ENCODE assay signal across 17 cellular contexts in the genomic region with DNA sequence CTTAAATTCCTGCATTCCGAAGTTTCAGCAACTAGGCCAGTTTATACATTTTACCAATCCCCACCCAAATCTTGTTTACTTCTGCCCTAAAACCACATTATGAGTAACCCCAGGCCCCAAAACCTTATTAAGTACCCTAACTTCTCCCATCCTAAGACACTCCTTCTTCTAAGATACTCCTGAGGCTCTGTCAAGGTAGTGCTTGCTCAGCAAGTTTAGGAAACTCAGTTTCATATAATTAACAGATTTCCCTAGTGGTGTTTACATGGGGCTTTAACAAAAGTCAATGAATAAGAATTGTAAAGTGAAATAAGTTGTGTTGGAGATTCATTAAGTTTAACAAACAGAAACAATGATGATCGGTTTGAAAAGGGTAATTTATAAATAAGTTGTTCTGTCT.
DNase-seq lines count a peak whose midpoint lies in the region; ATAC-seq, FAIRE-seq and TF ChIP-seq lines count a peak whose summit lies in the region.
"Had no signal": no experiment of that assay in that cellular context is flagged by ENCODE, and none has a peak within 500 bp of the region (broad histone marks: within the 10 kb centered on the region; RNA-seq: fewer than 3 reads in every experiment).

No MANE protein-coding gene starts in this region.

- no peak for DNase-seq in A549 (ENCODE audit: low read depth in 1 of 2, low spot score in 1 of 2)
- DNase-seq in CD4-positive, alpha-beta memory T cell: no peak
- DNase-seq in RPMI8226: peak; percentile 56
- DNase-seq in foreskin keratinocyte: no peak
- no peak for DNase-seq in islet precursor cell
- DNase-seq in GDM1 (lab: John Stamatoyannopoulos, UW): no peak
- no peak for DNase-seq in cardiac septum (ENCODE audit: low spot score)
- DNase-seq: ACHN, EL, GM23248, NCI-H1092, NCI-H1694, NCI-H2107, NCI-H226, NCI-H526 had no signal

- H3K36me3 Mint-ChIP-seq in CD4-positive, alpha-beta memory T cell: peaks cover 0 to 3% of the 10 kb centered on the region in 2 donors

- TF ChIP-seq CTCF in A549 (IDR thresholded peaks at IDR 0.05) (no peak), foreskin keratinocyte (conservative IDR thresholded peaks at IDR 0.05) (no peak)

- H3K4me3 Mint-ChIP-seq in CD4-positive, alpha-beta memory T cell: peak overlapping the region in 5 of 8 donors; percentile 2 to 33 (median 23)

- no peaks in the 10 kb centered on the region for H3K9me3 Mint-ChIP-seq in CD4-positive, alpha-beta memory T cell

- no peaks in the 10 kb centered on the region for H3K27me3 ChIP-seq in CD4-positive, alpha-beta memory T cell (ENCODE audit: insufficient read depth, low read length)
- no peaks in the 10 kb centered on the region for H3K27me3 ChIP-seq in foreskin keratinocyte

- no peak overlapping the region for H3K4me2 ChIP-seq in A549

- H3K36me3 ChIP-seq in CD4-positive, alpha-beta memory T cell (ENCODE audit: insufficient read depth, low read length): no peaks in the 10 kb centered on the region

- H3K27ac Mint-ChIP-seq in CD4-positive, alpha-beta memory T cell: peak overlapping the region; percentile 1 to 80 (median 58)

- no peak overlapping the region for H3K4me3 ChIP-seq in A549
- no peak overlapping the region for H3K4me3 ChIP-seq in CD4-positive, alpha-beta memory T cell (ENCODE audit: low read length in 2 of 2)
- H3K4me3 ChIP-seq: GM23248, SK-N-MC had no signal

- no peaks in the 10 kb centered on the region for H3K4me1 ChIP-seq in A549
- H3K4me1 ChIP-seq in CD4-positive, alpha-beta memory T cell (ENCODE audit: insufficient read depth, low read length): peaks cover 5% of the 10 kb centered on the region
- peaks cover 16% of the 10 kb centered on the region for H3K4me1 ChIP-seq in foreskin keratinocyte

- no peak overlapping the region for H3K27ac ChIP-seq in A549
- H3K27ac ChIP-seq in CD4-positive, alpha-beta memory T cell (ENCODE audit: low read depth, low read length): no peak overlapping the region
- peak overlapping the region; percentile 100 for H3K27ac ChIP-seq in foreskin keratinocyte
- H3K27ac ChIP-seq: GM23248, SK-N-MC had no signal

- H3K27me3 Mint-ChIP-seq in CD4-positive, alpha-beta memory T cell: no peaks in the 10 kb centered on the region

- peaks cover 6 to 12% (median 9%) of the 10 kb centered on the region in 4 donors for H3K4me1 Mint-ChIP-seq in CD4-positive, alpha-beta memory T cell

- ATAC-seq in A549 (no peak), foreskin keratinocyte (no peak), GM18909 (IDR thresholded peaks at IDR 0.05; ENCODE audit: poor library complexity, unreplicated experiment) (no peak)

- no peak for FAIRE-seq in A549 (lab: Jason Lieb, UNC)

- POLR2A ChIA-PET in A549 (lab: Yijun Ruan, JAX): no interaction called here
- POLR2A ChIA-PET in CD4-positive, alpha-beta memory T cell (lab: Charles Lee; ENCODE audit: partially characterized antibody): no interaction called here

- no peaks in the 10 kb centered on the region for H3K9me3 ChIP-seq in A549
- no peaks in the 10 kb centered on the region for H3K9me3 ChIP-seq in CD4-positive, alpha-beta memory T cell (ENCODE audit: control insufficient read depth in 1 of 2, low read length in 2 of 2)

- TF ChIP-seq EP300 in A549 (IDR thresholded peaks at IDR 0.05): no peak

- TF ChIP-seq POLR2A in A549 (IDR thresholded peaks at IDR 0.05; ENCODE audit: low read length): no peak

- intact Hi-C loops in CD4-positive, alpha-beta memory T cell (cut with micrococcal nuclease): loop anchor here (5.0 kb wide), 1 partner anchor 79 kb away; a partner anchor contains a TSS
- intact Hi-C loops in cardiac septum (cut with DNase I): no loop called here

- no peak for TF ChIP-seq RAD21 in A549 (conservative IDR thresholded peaks at IDR 0.05 in 1 of 2, IDR thresholded peaks at IDR 0.05 in 1 of 2)

- CTCF ChIA-PET in A549 (lab: Yijun Ruan, JAX): no interaction called here
- CTCF ChIA-PET in CD4-positive, alpha-beta memory T cell (lab: Charles Lee; ENCODE audit: partially characterized antibody): no interaction called here

- 93% methylated on average over 2 of the region's 2 CpGs for WGBS in A549 (ENCODE audit: missing lambda C conversion rate)

TF ChIP-seq in A549, 52 proteins besides CTCF, POLR2A, EP300 and RAD21:
- TF ChIP-seq MAFK (IDR thresholded peaks at IDR 0.05; ENCODE audit: partially characterized antibody) (peak; percentile 83), CEBPB (IDR thresholded peaks at IDR 0.05) (no peak)
TF ChIP-seq in A549: peak in this region for 1.
